1 cellular context compared by ENCODE assay signal in genomic region chr4:147756417-147756816, GRCh38.
TF ChIP-seq lines count a peak whose summit lies in the region.

No MANE protein-coding gene starts in this region.

TF ChIP-seq in GM12878, 131 proteins besides CTCF, POLR2A, EP300 and RAD21:
- TF ChIP-seq NR2F1 (conservative IDR thresholded peaks at IDR 0.05) (no peak), ZNF274 (IDR thresholded peaks at IDR 0.05; ENCODE audit: insufficient read depth, insufficient read length) (no peak), WRNIP1 (IDR thresholded peaks at IDR 0.05; ENCODE audit: borderline replicate concordance, low read depth, low read length) (no peak), USF2 (IDR thresholded peaks at IDR 0.05; ENCODE audit: borderline replicate concordance, low read depth, low read length) (no peak), STAT3 (IDR thresholded peaks at IDR 0.05; ENCODE audit: low read depth, low read length) (no peak), SUPT20H (IDR thresholded peaks at IDR 0.05; ENCODE audit: borderline replicate concordance, control insufficient read depth, low read depth, low read length) (no peak), MEF2B (IDR thresholded peaks at IDR 0.05; ENCODE audit: partially characterized antibody, poor library complexity, severe bottlenecking) (no peak), IKZF2 (IDR thresholded peaks at IDR 0.05) (no peak), E4F1 (IDR thresholded peaks at IDR 0.05; ENCODE audit: borderline replicate concordance, partially characterized antibody) (no peak), ZNF622 (IDR thresholded peaks at IDR 0.05) (no peak), RUNX3 (IDR thresholded peaks at IDR 0.05; ENCODE audit: low read length) (no peak)
